23 cellular contexts compared by ENCODE assay signal in genomic region chr3:45232531-45232930, GRCh38.
"Had no signal": no experiment of that assay in that cellular context is flagged by ENCODE, and none has a peak within 500 bp of the region (broad histone marks: within the 10 kb centered on the region; RNA-seq: fewer than 3 reads in every experiment).

No MANE protein-coding gene starts in this region.

- H3K27ac Mint-ChIP-seq: naive B cell; nephron progenitor cell; stimulated activated naive B cell treated with anti-CD40 and anti-IgM and Interleukin-4, amounts not matched to agents 10 μg/mL and 1 μg/mL and 100 μg/mL, for 72 hours; stimulated activated naive CD8-positive, alpha-beta T cell treated with anti-CD3 and anti-CD28 coated beads, Interleukin-15, amount 100 ng/mL, for 72 hours had no signal

- H3K4me3 ChIP-seq: esophagus muscularis mucosa, hepatocyte, lung, psoas muscle, right lobe of liver, skin epidermis, testis, tibial nerve had no signal

- H3K27ac ChIP-seq: epithelial cell of prostate, esophagus muscularis mucosa, hepatocyte, psoas muscle, right lobe of liver, skin epidermis, testis, tibial nerve had no signal

- H3K4me1 Mint-ChIP-seq: nephron progenitor cell; stimulated activated naive B cell treated with anti-CD40 and anti-IgM and Interleukin-4, amounts not matched to agents 10 μg/mL and 1 μg/mL and 100 μg/mL, for 72 hours; stimulated activated naive CD8-positive, alpha-beta T cell treated with anti-CD3 and anti-CD28 coated beads, Interleukin-15, amount 100 ng/mL, for 72 hours had no signal

- DNase-seq: effector memory CD4-positive, alpha-beta T cell; foreskin fibroblast; head of caudate nucleus; kidney; left cardiac atrium; left ventricle myocardium superior; mesendoderm; naive B cell; nephron progenitor cell; psoas muscle; retina; right lobe of liver; stimulated activated CD4-positive, alpha-beta T cell treated with anti-CD3 and anti-CD28 coated beads, Interleukin-2, amount 100 ng/mL, for 24 hours; stimulated activated CD4-positive, alpha-beta T cell treated with anti-CD3 and anti-CD28 coated beads, Interleukin-4, amount 100 ng/mL, for 4 hours; stimulated activated naive B cell treated with anti-CD40 and anti-IgM and Interleukin-4, amounts not matched to agents 10 μg/mL and 1 μg/mL and 100 μg/mL, for 72 hours; stimulated activated naive CD8-positive, alpha-beta T cell treated with anti-CD3 and anti-CD28 coated beads, Interleukin-15, amount 100 ng/mL, for 72 hours; testis had no signal

- H3K36me3 ChIP-seq: esophagus muscularis mucosa, right lobe of liver, tibial nerve had no signal

- H2AFZ ChIP-seq: hepatocyte had no signal

- H3K4me3 Mint-ChIP-seq: nephron progenitor cell; stimulated activated naive B cell treated with anti-CD40 and anti-IgM and Interleukin-4, amounts not matched to agents 10 μg/mL and 1 μg/mL and 100 μg/mL, for 72 hours; stimulated activated naive CD8-positive, alpha-beta T cell treated with anti-CD3 and anti-CD28 coated beads, Interleukin-15, amount 100 ng/mL, for 72 hours had no signal

- ATAC-seq: left cardiac atrium; left ventricle myocardium superior; psoas muscle; right lobe of liver; stimulated activated naive B cell treated with anti-CD40 and anti-IgM and Interleukin-4, amounts not matched to agents 10 μg/mL and 1 μg/mL and 100 μg/mL, for 72 hours; stimulated activated naive CD8-positive, alpha-beta T cell treated with anti-CD3 and anti-CD28 coated beads, Interleukin-15, amount 100 ng/mL, for 72 hours had no signal

- H3K4me1 ChIP-seq: esophagus muscularis mucosa, psoas muscle, right lobe of liver, testis, tibial nerve had no signal

- H3K27me3 ChIP-seq: right lobe of liver, testis, tibial nerve had no signal

- H3K9me3 ChIP-seq: esophagus muscularis mucosa, psoas muscle, right lobe of liver, testis had no signal

- H3K4me2 ChIP-seq: hepatocyte had no signal
